8 cellular contexts compared by ENCODE assay signal in the genomic region with DNA sequence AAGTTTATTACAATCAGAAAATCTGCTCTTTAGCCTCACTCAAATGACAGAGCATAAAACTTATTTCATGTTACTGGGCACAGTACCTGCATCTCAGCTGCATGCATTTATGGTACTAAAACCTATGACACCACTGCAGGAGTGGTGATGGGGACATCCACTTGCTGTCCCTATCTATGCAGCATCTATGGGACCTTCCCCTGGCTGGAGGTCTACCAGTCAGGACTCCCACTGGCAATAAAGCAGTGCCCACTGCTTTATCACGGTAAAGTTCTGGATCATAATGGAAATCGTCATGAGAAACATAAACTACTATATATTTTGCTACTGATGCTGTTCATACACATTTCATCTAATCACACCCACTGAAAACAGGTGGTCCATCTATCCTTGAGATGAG. TPM values are rescaled to one million over a fixed set of nuclear protein-coding genes. Genes with fewer than 3 reads are reported as not detected.
DNase-seq lines count a peak whose midpoint lies in the region; ATAC-seq and TF ChIP-seq lines count a peak whose summit lies in the region.

No MANE protein-coding gene starts in this region.

- no peak overlapping the region for H3K23ac ChIP-seq in mesendoderm (ENCODE audit: low read length)

- no peak overlapping the region for H2AK5ac ChIP-seq in mesendoderm (ENCODE audit: low read length)

- H3K27ac ChIP-seq in heart right ventricle (peak overlapping the region in 9 of 10 donors; percentile 24 to 84 (median 68)), uterus (peak overlapping the region; percentile 82 to 87), mesendoderm (ENCODE audit: low read depth, low read length) (no peak overlapping the region)

- H3K56ac ChIP-seq in mesendoderm (ENCODE audit: low read length): no peak overlapping the region

- no peak overlapping the region for H3K9ac ChIP-seq in mesendoderm (ENCODE audit: low read length)

- WGBS in heart right ventricle, 2 donors: 75 to 87% methylated on average over 2 of the region's 2 CpGs
- no CpG with 5 or more reads among the region's 2 CpGs for WGBS in mesendoderm (ENCODE audit: extremely low coverage, insufficient coverage, low lambda C conversion rate)

- no peak for DNase-seq in heart right ventricle
- no peak for DNase-seq in Right ventricle myocardium superior
- no peak for DNase-seq in cardiac fibroblast (ENCODE audit: low read depth in 2 of 2)
- no peak for DNase-seq in naive thymus-derived CD8-positive, alpha-beta T cell
- no peak for DNase-seq in uterus
- DNase-seq in mesendoderm: no peak

- peak overlapping the region in 4 of 10 donors; percentile 4 to 31 (median 28) for H3K4me3 ChIP-seq in heart right ventricle
- peak overlapping the region; percentile 4 to 29 for H3K4me3 ChIP-seq in cardiac fibroblast (replicated peaks in 1 of 2; ENCODE audit: low read depth in 2 of 2, low read length in 2 of 2)
- no peak overlapping the region for H3K4me3 ChIP-seq in uterus
- H3K4me3 ChIP-seq in mesendoderm (ENCODE audit: low read length): no peak overlapping the region

- no peaks in the 10 kb centered on the region for H3K79me1 ChIP-seq in mesendoderm (ENCODE audit: low read length)

- ATAC-seq in heart right ventricle (no peak), Right ventricle myocardium superior (ENCODE audit: poor library complexity) (no peak), GM21528 (IDR thresholded peaks at IDR 0.05; ENCODE audit: low FRiP score, unreplicated experiment) (no peak), GM18870 (IDR thresholded peaks at IDR 0.05; ENCODE audit: unreplicated experiment) (no peak)
- ATAC-seq in naive thymus-derived CD8-positive, alpha-beta T cell: no peak

- POLR2A ChIA-PET in naive thymus-derived CD8-positive, alpha-beta T cell (lab: Charles Lee): interaction anchor here (1.0 to 2.4 kb wide), 5 partner anchors 9 to 31 kb away, joined by 3 to 12 read pairs (median 9); no protein-coding TSS in a partner anchor

- H3K4ac ChIP-seq in mesendoderm (ENCODE audit: low read depth, low read length): no peak overlapping the region

- H3K4me1 Mint-ChIP-seq in naive thymus-derived CD8-positive, alpha-beta T cell: peaks cover 42 to 86% (median 69%) of the 10 kb centered on the region in 4 donors

- H3K4me3 Mint-ChIP-seq in naive thymus-derived CD8-positive, alpha-beta T cell: peak overlapping the region in 9 of 10 donors; percentile 63 to 79 (median 75)

- intact Hi-C loops in heart right ventricle (cut with DNase I) (loop anchor here in 1 of 10 donors (10.0 kb wide), 1 partner anchor 72 kb away; a partner anchor contains a TSS), Right ventricle myocardium superior (cut with DNase I) (no loop called here), uterus (cut with DNase I; ENCODE audit: low total_unique reads) (loop anchor here (10.0 kb wide), 1 partner anchor 82 kb away; no protein-coding TSS in a partner anchor)

- H2BK15ac ChIP-seq in mesendoderm (replicated peaks; ENCODE audit: low read depth): no peak overlapping the region

- no peak overlapping the region for H3K4me2 ChIP-seq in mesendoderm (ENCODE audit: low read length)

- no peaks in the 10 kb centered on the region for H3K27me3 ChIP-seq in heart right ventricle
- no peaks in the 10 kb centered on the region for H3K27me3 ChIP-seq in uterus
- H3K27me3 ChIP-seq in mesendoderm (ENCODE audit: insufficient read depth, low read length, poor library complexity): no peaks in the 10 kb centered on the region

- TF ChIP-seq POLR2A in uterus (IDR thresholded peaks at IDR 0.05): no peak

- H3K27ac Mint-ChIP-seq in naive thymus-derived CD8-positive, alpha-beta T cell: peak overlapping the region; percentile 70 to 93 (median 90)

- H3K4me1 ChIP-seq in heart right ventricle (peaks cover 13 to 84% (median 63%) of the 10 kb centered on the region in 9 donors), uterus (peaks cover 6 to 25% of the 10 kb centered on the region in 2 donors), mesendoderm (ENCODE audit: control insufficient read depth, low read depth, low read length) (peaks cover 5% of the 10 kb centered on the region)

- H3K18ac ChIP-seq in mesendoderm (ENCODE audit: low read length): no peak overlapping the region

- H3K9me3 Mint-ChIP-seq in naive thymus-derived CD8-positive, alpha-beta T cell: no peaks in the 10 kb centered on the region

- no peaks in the 10 kb centered on the region for H3K79me2 ChIP-seq in mesendoderm (ENCODE audit: control insufficient read depth, insufficient read depth, low read length)

- H3K36me3 ChIP-seq in heart right ventricle (no peaks in the 10 kb centered on the region), uterus (no peaks in the 10 kb centered on the region), mesendoderm (ENCODE audit: control insufficient read depth, insufficient read depth, low read length) (no peaks in the 10 kb centered on the region)

- TF ChIP-seq CTCF in heart right ventricle (IDR thresholded peaks at IDR 0.05): no peak
- TF ChIP-seq CTCF in cardiac fibroblast (IDR thresholded peaks at IDR 0.05; ENCODE audit: low read depth, low read length): no peak
- no peak for TF ChIP-seq CTCF in uterus (IDR thresholded peaks at IDR 0.05)

- H3K27me3 Mint-ChIP-seq in naive thymus-derived CD8-positive, alpha-beta T cell: no peaks in the 10 kb centered on the region

- no peaks in the 10 kb centered on the region for H3K9me3 ChIP-seq in heart right ventricle
- H3K9me3 ChIP-seq in uterus: no peaks in the 10 kb centered on the region

- no peak overlapping the region for H2BK5ac ChIP-seq in mesendoderm (ENCODE audit: low read length)

- H4K5ac ChIP-seq in mesendoderm (ENCODE audit: low read length): no peak overlapping the region

- no peak overlapping the region for H2BK120ac ChIP-seq in mesendoderm (ENCODE audit: low read depth, low read length)

- H4K8ac ChIP-seq in mesendoderm (ENCODE audit: low read depth, low read length): no peak overlapping the region

- peaks cover 0 to 14% (median 6%) of the 10 kb centered on the region in 3 donors for H3K36me3 Mint-ChIP-seq in naive thymus-derived CD8-positive, alpha-beta T cell

RNA-seq across cellular contexts. Expression of a gene that starts 26.2 kb away (rescaled TPM):
- total RNA-seq in heart right ventricle (10 to 100 TPM; 33.5 to 46.3 (median 38.1) TPM), Right ventricle myocardium superior (36.0 TPM), uterus (10 to 100 TPM in 3 of 4 donors, 1 to 10 TPM in 1; 3.2 to 43.6 (median 35.6) TPM)
- polyA plus RNA-seq in heart right ventricle: 10 to 100 TPM; 36.1 to 57.1 TPM
- 10 to 100 TPM; 81.8 to 85.0 TPM for total RNA-seq in naive thymus-derived CD8-positive, alpha-beta T cell
- 100 to 1,000 TPM; 177 to 209 (median 185) TPM for polyA plus RNA-seq in naive thymus-derived CD8-positive, alpha-beta T cell
- polyA plus RNA-seq in mesendoderm (2013, experiment 1 of 2): 28.5 TPM
- polyA plus RNA-seq in mesendoderm (2013, experiment 2 of 2): 28.2 TPM

RNA-seq across cellular contexts. Expression of a gene that starts 39.1 kb away (rescaled TPM):
- total RNA-seq in heart right ventricle (1 to 10 TPM; 2.6 to 4.5 (median 3.3) TPM), Right ventricle myocardium superior (2.9 TPM), uterus (10 to 100 TPM in 2 of 4 donors, 1 to 10 TPM in 1, not detected in 1; 4.1 to 31.0 (median 11.5) TPM)
- polyA plus RNA-seq in heart right ventricle: 1 to 10 TPM; 1.5 to 5.8 TPM
- 10 to 100 TPM; 27.7 to 35.0 TPM for total RNA-seq in naive thymus-derived CD8-positive, alpha-beta T cell
- polyA plus RNA-seq in naive thymus-derived CD8-positive, alpha-beta T cell: 1 to 10 TPM; 3.8 to 6.2 (median 5.6) TPM
- 5.4 TPM for polyA plus RNA-seq in mesendoderm (2013, experiment 1 of 2)
- polyA plus RNA-seq in mesendoderm (2013, experiment 2 of 2): 4.7 TPM

Comparison
In these comparisons a context has a peak if more than half of its experiments do, and no peak if none do; other contexts are left out.
1. H3K4me3 ChIP-seq: peak in cardiac fibroblast (2 of 2); none in uterus (0 of 2) and mesendoderm (single experiment).